In the genomic region with DNA sequence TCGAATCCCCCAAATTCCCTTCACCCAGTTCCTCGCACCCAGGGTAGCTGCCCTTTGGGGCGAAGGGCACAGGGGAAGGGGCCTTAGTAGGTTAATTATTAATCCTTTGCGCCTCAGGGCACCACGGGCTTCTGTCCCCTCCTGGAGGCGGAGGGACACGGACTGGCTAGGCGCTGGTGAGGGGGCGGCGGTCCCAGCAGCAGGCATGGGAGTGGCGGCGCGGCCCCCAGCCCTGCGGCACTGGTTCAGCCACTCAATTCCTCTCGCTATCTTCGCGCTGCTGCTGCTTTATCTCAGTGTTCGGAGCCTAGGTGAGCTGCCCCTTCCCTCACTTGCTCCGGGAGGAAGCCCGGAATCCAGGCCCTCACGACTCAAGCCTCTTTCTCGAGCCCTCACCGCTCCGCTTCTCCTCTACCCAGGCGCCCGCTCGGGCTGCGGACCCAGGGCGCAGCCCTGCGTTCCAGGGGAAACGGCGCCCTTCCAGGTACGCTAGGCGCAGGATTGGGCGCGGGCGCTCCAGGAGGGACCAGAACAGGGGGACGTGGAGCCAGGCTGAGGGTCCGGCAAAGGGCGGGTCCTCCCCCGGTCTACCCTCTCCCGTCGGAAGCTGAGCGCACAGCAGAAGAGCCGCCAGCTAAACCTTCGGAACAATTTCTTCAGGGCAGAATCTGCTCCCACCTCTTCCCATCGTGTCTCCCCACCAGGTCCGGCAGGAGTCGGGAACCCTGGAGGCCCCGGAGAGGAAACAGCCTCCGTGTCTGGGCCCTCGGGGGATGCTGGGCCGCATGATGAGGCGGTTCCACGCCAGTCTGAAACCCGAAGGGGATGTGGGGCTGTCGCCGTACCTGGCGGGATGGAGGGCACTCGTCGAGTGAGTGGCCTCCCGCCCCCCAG, we compare ENCODE assay signal across 8 cellular contexts. TPM values are rescaled to one million over a fixed set of nuclear protein-coding genes. Genes with fewer than 3 reads are reported as not detected.
A peak's percentile ranks its signal among the peaks of the same experiment; 100 is the strongest.
DNase-seq lines count a peak whose midpoint lies in the region; ATAC-seq, FAIRE-seq and TF ChIP-seq lines count a peak whose summit lies in the region.

TSS of gene GLTPD2 (plus strand) at position 158 of the 894 bp plus-strand sequence. CDS start at position 206, 48 bp downstream.

- WGBS in mesodermal cell (ENCODE audit: insufficient coverage in 2 of 2), 2 experiments = 5 to 8% methylated on average over 48 to 49 of the region's 62 CpGs

- H3K27me3 ChIP-seq in HUES48 (ENCODE audit: control insufficient read depth, insufficient read depth, low read length) (peaks cover 83% of the 10 kb centered on the region), bronchial epithelial cell (ENCODE audit: control insufficient read depth, insufficient read depth, low read length) (peaks cover 4% of the 10 kb centered on the region)

- H3K27ac ChIP-seq in HUES48 (ENCODE audit: low read depth, low read length) (peak within 1 kb of the TSS; percentile 47), mesodermal cell (ENCODE audit: low read depth, low read length, severe bottlenecking) (peak within 1 kb of the TSS; percentile 59)

- H3K9me3 ChIP-seq in ES-I3 (ENCODE audit: control insufficient read depth, insufficient read depth, low read length) = no peaks in the 10 kb centered on the region
- H3K9me3 ChIP-seq in HUES48 (ENCODE audit: control insufficient read depth, insufficient read depth, low read length) = no peaks in the 10 kb centered on the region
- no peaks in the 10 kb centered on the region for H3K9me3 ChIP-seq in mesodermal cell (ENCODE audit: control insufficient read depth, low read length)

- DNase-seq in bronchial epithelial cell (ENCODE audit: low read depth) = no peak
- DNase-seq in stimulated activated CD4-positive, alpha-beta T cell treated with anti-CD3 and anti-CD28 coated beads, Interleukin-4, amount 100 ng/mL, for 1 hour = no peak
- no peak for DNase-seq in NCI-H2196 treated with DMSO at 0.1 percent for 48 hours (lab: John Stamatoyannopoulos, UW; ENCODE audit: unreplicated experiment)
- DNase-seq in activated effector memory CD4-positive, alpha-beta T cell treated with Interleukin-2 at 50 U/mL for 16 hours = no peak

- no peak for ATAC-seq in HG03354 (IDR thresholded peaks at IDR 0.05; ENCODE audit: poor library complexity, severe bottlenecking, unreplicated experiment)

- H3K4me1 ChIP-seq in ES-I3 (ENCODE audit: insufficient read depth, low read length) = 0 out of 2 replicates have a peak, but pooled peaks cover 4% of the 10 kb centered on the region
- H3K4me1 ChIP-seq in HUES48 (ENCODE audit: control insufficient read depth, insufficient read depth, low read length) = peaks cover 22% of the 10 kb centered on the region
- peaks cover 10% of the 10 kb centered on the region for H3K4me1 ChIP-seq in mesodermal cell (ENCODE audit: control insufficient read depth, insufficient read depth, low read length, poor library complexity, severe bottlenecking)

- no peak for TF ChIP-seq CTCF in bronchial epithelial cell (IDR thresholded peaks at IDR 0.05; ENCODE audit: insufficient read depth, low read length, severe bottlenecking)

- no peak for FAIRE-seq in bronchial epithelial cell (lab: Jason Lieb, UNC)

- H3K9ac ChIP-seq in ES-I3 (ENCODE audit: low read depth, low read length) (peak within 1 kb of the TSS; percentile 89), HUES48 (ENCODE audit: low read depth, low read length) (no peak within 1 kb of the TSS)

- peak within 1 kb of the TSS; percentile 60 for H3K4me3 ChIP-seq in HUES48 (ENCODE audit: low read depth, low read length)
- H3K4me3 ChIP-seq in bronchial epithelial cell (ENCODE audit: low read depth, low read length) = peak within 1 kb of the TSS; percentile 77
- H3K4me3 ChIP-seq in mesodermal cell (ENCODE audit: extremely low read depth, insufficient read depth, low read length, poor library complexity, severe bottlenecking) = peak within 1 kb of the TSS; percentile 62

- H3K36me3 ChIP-seq in ES-I3 (ENCODE audit: insufficient read depth, low read length) = no peaks in the 10 kb centered on the region
- H3K36me3 ChIP-seq in HUES48 (ENCODE audit: control insufficient read depth, insufficient read depth, low read length) = no peaks in the 10 kb centered on the region
- H3K36me3 ChIP-seq in bronchial epithelial cell (ENCODE audit: control insufficient read depth, insufficient read depth, low read length) = no peaks in the 10 kb centered on the region
- no peaks in the 10 kb centered on the region for H3K36me3 ChIP-seq in mesodermal cell (ENCODE audit: control insufficient read depth, insufficient read depth, low read length)

RNA-seq across cellular contexts. Expression of gene GLTPD2, which starts in this region (rescaled TPM):
- not detected in 2 replicates for total RNA-seq in bronchial epithelial cell
- polyA plus RNA-seq in mesodermal cell (2013, experiment 1 of 2) = not detected
- polyA plus RNA-seq in mesodermal cell (2013, experiment 2 of 2) = not detected
